In genomic region chr15:40911693-40912092, GRCh38 we compare ENCODE assay signal across 24 cellular contexts. TPM values are rescaled to one million over a fixed set of nuclear protein-coding genes. Genes with fewer than 3 reads are reported as not detected.
DNase-seq lines count a peak whose midpoint lies in the region; ATAC-seq, FAIRE-seq and TF ChIP-seq lines count a peak whose summit lies in the region.
"Had no signal": no experiment of that assay in that cellular context is flagged by ENCODE, and none has a peak within 500 bp of the region (broad histone marks: within the 10 kb centered on the region; RNA-seq: fewer than 3 reads in every experiment).

No MANE protein-coding gene starts in this region.

- H3K4me3 ChIP-seq in keratinocyte (ENCODE audit: control insufficient read depth in 2 of 3, extremely low read depth in 1 of 3, insufficient read depth in 2 of 3, low read depth in 1 of 3, low read length in 3 of 3): no peak overlapping the region
- no peak overlapping the region for H3K4me3 ChIP-seq in naive thymus-derived CD4-positive, alpha-beta T cell (ENCODE audit: low read length)
- H3K4me3 ChIP-seq: MG63, SJSA1 had no signal

- H3K27me3 ChIP-seq in keratinocyte (ENCODE audit: control insufficient read depth, extremely low read depth, insufficient read depth, low read length): no peaks in the 10 kb centered on the region
- H3K27me3 ChIP-seq in naive thymus-derived CD4-positive, alpha-beta T cell (ENCODE audit: control insufficient read depth in 2 of 2, insufficient read depth in 2 of 2, low read length in 2 of 2): no peaks in the 10 kb centered on the region
- H3K27me3 ChIP-seq: BE2C, MG63, SJSA1 had no signal

- H3K27ac ChIP-seq in keratinocyte (ENCODE audit: control insufficient read depth, insufficient read depth, low read length): no peak overlapping the region
- no peak overlapping the region for H3K27ac ChIP-seq in naive thymus-derived CD4-positive, alpha-beta T cell (ENCODE audit: low read depth, low read length)
- H3K27ac ChIP-seq: KMS-11, SJSA1 had no signal

- no peaks in the 10 kb centered on the region for H3K36me3 ChIP-seq in keratinocyte (ENCODE audit: control insufficient read depth in 2 of 2, extremely low read depth in 1 of 2, insufficient read depth in 2 of 2, low read length in 2 of 2)
- no peaks in the 10 kb centered on the region for H3K36me3 ChIP-seq in naive thymus-derived CD4-positive, alpha-beta T cell (ENCODE audit: control insufficient read depth in 2 of 3, insufficient read depth in 3 of 3, low read length in 3 of 3)
- H3K36me3 ChIP-seq: BE2C, MG63 had no signal

- no peak overlapping the region for H3K9ac ChIP-seq in keratinocyte (ENCODE audit: control insufficient read depth, extremely low read depth, insufficient read depth, low read length)
- H3K9ac ChIP-seq: KMS-11 had no signal

- H3K4me3 Mint-ChIP-seq in activated CD4-positive, alpha-beta T cell treated with anti-CD3 and anti-CD28 coated beads, Interleukin-2, amount 10 ng/mL, durations not matched to agents 7 days and 5 days: no peak overlapping the region
- H3K4me3 Mint-ChIP-seq in neural crest cell: peak overlapping the region; percentile 18
- H3K4me3 Mint-ChIP-seq in naive thymus-derived CD4-positive, alpha-beta T cell: no peak overlapping the region
- H3K4me3 Mint-ChIP-seq: HFFc6 had no signal

- no peaks in the 10 kb centered on the region for H3K9me3 Mint-ChIP-seq in activated CD4-positive, alpha-beta T cell treated with anti-CD3 and anti-CD28 coated beads, Interleukin-2, amount 10 ng/mL, durations not matched to agents 7 days and 5 days
- H3K9me3 Mint-ChIP-seq in neural crest cell: no peaks in the 10 kb centered on the region
- peaks cover 0 to 2% (median 0%) of the 10 kb centered on the region in 11 donors for H3K9me3 Mint-ChIP-seq in naive thymus-derived CD4-positive, alpha-beta T cell
- H3K9me3 Mint-ChIP-seq: CD8-positive, alpha-beta memory T cell; HFFc6 had no signal

- intact Hi-C loops in naive thymus-derived CD4-positive, alpha-beta T cell (cut with micrococcal nuclease): no loop called here

- no peaks in the 10 kb centered on the region for H3K9me1 ChIP-seq in keratinocyte (ENCODE audit: control insufficient read depth, extremely low read depth, insufficient read depth, low read length)

- no peaks in the 10 kb centered on the region for H4K20me1 ChIP-seq in keratinocyte (ENCODE audit: control insufficient read depth, extremely low read depth, insufficient read depth, low read length)

- CTCF ChIA-PET in activated CD4-positive, alpha-beta T cell treated with anti-CD3 and anti-CD28 coated beads, Interleukin-2, amount 10 ng/mL, durations not matched to agents 7 days and 5 days (lab: Charles Lee): interaction anchor here (1.0 to 1.5 kb wide), 7 partner anchors 9 to 290 kb away, joined by 3 to 6 read pairs (median 3); partner anchors contain the start of gene VPS18
- CTCF ChIA-PET in naive thymus-derived CD4-positive, alpha-beta T cell (lab: Charles Lee): interaction anchor here (0.5 kb wide), 1 partner anchor 160 kb away, joined by 3 read pairs; no protein-coding TSS in a partner anchor

- dilution Hi-C loops in keratinocyte (cut with MboI; ENCODE audit: extremely low pct_ligation_motif_present, low sequenced_read_pairs): loop anchor here (25.0 kb wide), 1 partner anchor 101 kb away; no protein-coding TSS in a partner anchor

- no peak overlapping the region for H3K4me2 ChIP-seq in keratinocyte (ENCODE audit: control insufficient read depth, extremely low read depth, insufficient read depth, low read depth, low read length)
- H3K4me2 ChIP-seq: KMS-11 had no signal

- peaks cover 9% of the 10 kb centered on the region for H3K4me1 ChIP-seq in keratinocyte (ENCODE audit: control insufficient read depth, extremely low read depth, insufficient read depth, low read length)
- peaks cover 6 to 12% of the 10 kb centered on the region in 2 donors for H3K4me1 ChIP-seq in naive thymus-derived CD4-positive, alpha-beta T cell (ENCODE audit: control insufficient read depth in 2 of 2, insufficient read depth in 2 of 2, low read length in 2 of 2)

- H3K27me3 Mint-ChIP-seq in activated CD4-positive, alpha-beta T cell treated with anti-CD3 and anti-CD28 coated beads, Interleukin-2, amount 10 ng/mL, durations not matched to agents 7 days and 5 days: no peaks in the 10 kb centered on the region
- H3K27me3 Mint-ChIP-seq in neural crest cell (ENCODE audit: low read depth): no peaks in the 10 kb centered on the region
- H3K27me3 Mint-ChIP-seq in naive thymus-derived CD4-positive, alpha-beta T cell: no peaks in the 10 kb centered on the region

- no peak for ATAC-seq in naive thymus-derived CD4-positive, alpha-beta T cell

- H2AFZ ChIP-seq in keratinocyte (ENCODE audit: control insufficient read depth, low read length): no peak overlapping the region

- H3K4me1 Mint-ChIP-seq in activated CD4-positive, alpha-beta T cell treated with anti-CD3 and anti-CD28 coated beads, Interleukin-2, amount 10 ng/mL, durations not matched to agents 7 days and 5 days: peaks cover 27% of the 10 kb centered on the region
- H3K4me1 Mint-ChIP-seq in neural crest cell: peaks cover 40% of the 10 kb centered on the region
- peaks cover 14 to 22% (median 15%) of the 10 kb centered on the region in 7 donors for H3K4me1 Mint-ChIP-seq in naive thymus-derived CD4-positive, alpha-beta T cell

- TF ChIP-seq CTCF in keratinocyte (optimal IDR thresholded peaks at IDR 0.05 in 1 of 3, IDR thresholded peaks at IDR 0.05 in 1 of 3, conservative IDR thresholded peaks at IDR 0.05 in 1 of 3; ENCODE audit: extremely low read depth in 1 of 3, insufficient read depth in 2 of 3, low read length in 3 of 3) (no peak), neural crest cell (conservative IDR thresholded peaks at IDR 0.05) (no peak)

- no peaks in the 10 kb centered on the region for H3K9me3 ChIP-seq in keratinocyte (ENCODE audit: control insufficient read depth, low read depth, low read length)
- no peaks in the 10 kb centered on the region for H3K9me3 ChIP-seq in naive thymus-derived CD4-positive, alpha-beta T cell (ENCODE audit: control insufficient read depth in 2 of 3, low read length in 3 of 3)
- H3K9me3 ChIP-seq: BE2C, MG63, SJSA1 had no signal

- no peak for DNase-seq in activated CD4-positive, alpha-beta T cell treated with anti-CD3 and anti-CD28 coated beads, Interleukin-2, amount 10 ng/mL, durations not matched to agents 7 days and 5 days
- DNase-seq in activated CD4-positive, alpha-beta T cell treated with anti-CD3 and anti-CD28 coated beads, Interleukin-2, amount 50 U/mL, for 48 hours: no peak
- DNase-seq in keratinocyte (ENCODE audit: low read depth, low spot score) (no peak), neural crest cell (ENCODE audit: low read depth, low spot score) (no peak), inferior parietal cortex (ENCODE audit: extremely low spot score) (no peak), C1 segment of cervical spinal cord (lab: John Stamatoyannopoulos, UW) (no peak), EL (no peak)
- no peak for DNase-seq in naive thymus-derived CD4-positive, alpha-beta T cell
- DNase-seq: 8988T; CD8-positive, alpha-beta memory T cell; DND-41; GF-D8; GOT3; HFFc6; MG63; NCI-H1092; NCI-H146; NCI-H2081 had no signal

- H3K79me2 ChIP-seq in keratinocyte (ENCODE audit: control insufficient read depth, insufficient read depth, low read length): no peaks in the 10 kb centered on the region

- POLR2A ChIA-PET in activated CD4-positive, alpha-beta T cell treated with anti-CD3 and anti-CD28 coated beads, Interleukin-2, amount 10 ng/mL, durations not matched to agents 7 days and 5 days (lab: Charles Lee): no interaction called here
- POLR2A ChIA-PET in naive thymus-derived CD4-positive, alpha-beta T cell (lab: Charles Lee): no interaction called here

- peak; percentile 36 for FAIRE-seq in keratinocyte (lab: Jason Lieb, UNC)
- FAIRE-seq: D721Med, GM12891, GM18507 had no signal

- H3K27ac Mint-ChIP-seq in activated CD4-positive, alpha-beta T cell treated with anti-CD3 and anti-CD28 coated beads, Interleukin-2, amount 10 ng/mL, durations not matched to agents 7 days and 5 days: peak overlapping the region; percentile 4
- no peak overlapping the region for H3K27ac Mint-ChIP-seq in neural crest cell (ENCODE audit: unreplicated experiment)
- H3K27ac Mint-ChIP-seq in naive thymus-derived CD4-positive, alpha-beta T cell: peak overlapping the region in 2 of 9 donors; percentile 28 to 74
- H3K27ac Mint-ChIP-seq: HFFc6 had no signal

- no peaks in the 10 kb centered on the region for H3K36me3 Mint-ChIP-seq in activated CD4-positive, alpha-beta T cell treated with anti-CD3 and anti-CD28 coated beads, Interleukin-2, amount 10 ng/mL, durations not matched to agents 7 days and 5 days (ENCODE audit: low read depth)
- H3K36me3 Mint-ChIP-seq in neural crest cell (ENCODE audit: low read depth): no peaks in the 10 kb centered on the region
- H3K36me3 Mint-ChIP-seq in naive thymus-derived CD4-positive, alpha-beta T cell: no peaks in the 10 kb centered on the region
- H3K36me3 Mint-ChIP-seq: CD8-positive, alpha-beta memory T cell had no signal

RNA-seq across cellular contexts. Expression of gene VPS18, which starts 17.4 kb away (rescaled TPM):
- 10 to 100 TPM; 16.2 to 16.6 TPM for total RNA-seq in activated CD4-positive, alpha-beta T cell treated with anti-CD3 and anti-CD28 coated beads, Interleukin-2, amount 10 ng/mL, durations not matched to agents 7 days and 5 days
- 11.6 to 21.1 TPM (median 18.2 TPM) in 3 replicates for polyA plus RNA-seq in keratinocyte
- polyA plus RNA-seq in keratinocyte (2011; ENCODE audit: low read depth): 5.7 TPM
- polyA plus RNA-seq in keratinocyte (2011; cell fraction: cytosol; rRNA removed): 9.4 and 15.1 TPM in 2 replicates
- polyA plus RNA-seq in keratinocyte (2011; cell fraction: nucleus; rRNA removed): 29.3 and 35.6 TPM in 2 replicates
- 14.4 and 20.6 TPM in 2 replicates for polyA plus RNA-seq in keratinocyte (2012; ENCODE audit: low replicate concordance)
- polyA minus RNA-seq in keratinocyte: 41.6 to 68.4 TPM (median 60.3 TPM) in 3 replicates
- polyA minus RNA-seq in keratinocyte (2011; cell fraction: cytosol; rRNA and poly(A)+ RNA removed): 44.7 TPM
- 59.2 and 60.0 TPM in 2 replicates for polyA minus RNA-seq in keratinocyte (2011; cell fraction: nucleus; rRNA and poly(A)+ RNA removed)
- total RNA-seq in neural crest cell: 26.9 and 28.2 TPM in 2 replicates
- total RNA-seq in naive thymus-derived CD4-positive, alpha-beta T cell: 10 to 100 TPM; 19.9 to 22.3 (median 20.5) TPM
- polyA plus RNA-seq in naive thymus-derived CD4-positive, alpha-beta T cell: 10 to 100 TPM; 15.9 to 25.8 TPM

RNA-seq across cellular contexts. Expression of gene DLL4, which starts 17.4 kb away (rescaled TPM):
- total RNA-seq in activated CD4-positive, alpha-beta T cell treated with anti-CD3 and anti-CD28 coated beads, Interleukin-2, amount 10 ng/mL, durations not matched to agents 7 days and 5 days: not detected
- polyA plus RNA-seq in keratinocyte: not detected in 3 replicates
- polyA plus RNA-seq in keratinocyte (2011; ENCODE audit: low read depth): not detected
- polyA plus RNA-seq in keratinocyte (2011; cell fraction: cytosol; rRNA removed): not detected in 2 replicates
- polyA plus RNA-seq in keratinocyte (2011; cell fraction: nucleus; rRNA removed): 0.15 TPM in 1 of 2 replicates, not detected in the other
- polyA plus RNA-seq in keratinocyte (2012; ENCODE audit: low replicate concordance): 0.07 TPM in 1 of 2 replicates, not detected in the other
- polyA minus RNA-seq in keratinocyte: not detected in 3 replicates
- not detected for polyA minus RNA-seq in keratinocyte (2011; cell fraction: cytosol; rRNA and poly(A)+ RNA removed)
- polyA minus RNA-seq in keratinocyte (2011; cell fraction: nucleus; rRNA and poly(A)+ RNA removed): not detected in 2 replicates
- total RNA-seq in neural crest cell: 1.7 and 2.0 TPM in 2 replicates
- not detected for total RNA-seq in naive thymus-derived CD4-positive, alpha-beta T cell
- not detected for polyA plus RNA-seq in naive thymus-derived CD4-positive, alpha-beta T cell
- total RNA-seq: CD8-positive, alpha-beta memory T cell; SJSA1 had no signal
- polyA plus RNA-seq: CD8-positive, alpha-beta memory T cell had no signal

RNA-seq across cellular contexts. Expression of gene RHOV, which starts 37.7 kb away (rescaled TPM):
- total RNA-seq in activated CD4-positive, alpha-beta T cell treated with anti-CD3 and anti-CD28 coated beads, Interleukin-2, amount 10 ng/mL, durations not matched to agents 7 days and 5 days: not detected
- polyA plus RNA-seq in keratinocyte: 1.2 to 12.1 TPM (median 7.1 TPM) in 3 replicates
- polyA plus RNA-seq in keratinocyte (2011; ENCODE audit: low read depth): 15.0 TPM
- 3.3 and 7.6 TPM in 2 replicates for polyA plus RNA-seq in keratinocyte (2011; cell fraction: cytosol; rRNA removed)
- 28.3 and 31.0 TPM in 2 replicates for polyA plus RNA-seq in keratinocyte (2011; cell fraction: nucleus; rRNA removed)
- polyA plus RNA-seq in keratinocyte (2012; ENCODE audit: low replicate concordance): 1.2 and 28.5 TPM in 2 replicates
- polyA minus RNA-seq in keratinocyte: 0.89 to 4.5 TPM (median 3.4 TPM) in 3 replicates
- 5.8 TPM for polyA minus RNA-seq in keratinocyte (2011; cell fraction: cytosol; rRNA and poly(A)+ RNA removed)
- polyA minus RNA-seq in keratinocyte (2011; cell fraction: nucleus; rRNA and poly(A)+ RNA removed): 12.0 and 15.2 TPM in 2 replicates
- total RNA-seq in neural crest cell: 0.80 and 1.0 TPM in 2 replicates
- under 1 TPM in 1 of 5 experiments, not detected in 4; 0.39 TPM for total RNA-seq in naive thymus-derived CD4-positive, alpha-beta T cell
- not detected for polyA plus RNA-seq in naive thymus-derived CD4-positive, alpha-beta T cell
- total RNA-seq: SJSA1 had no signal
- polyA plus RNA-seq: CD8-positive, alpha-beta memory T cell had no signal

RNA-seq across cellular contexts. Expression of gene CHAC1, which starts 41.6 kb away (rescaled TPM):
- total RNA-seq in activated CD4-positive, alpha-beta T cell treated with anti-CD3 and anti-CD28 coated beads, Interleukin-2, amount 10 ng/mL, durations not matched to agents 7 days and 5 days: 1 to 10 TPM; 4.7 to 6.7 TPM
- 6.4 to 7.2 TPM (median 6.9 TPM) in 3 replicates for polyA plus RNA-seq in keratinocyte
- polyA plus RNA-seq in keratinocyte (2011; ENCODE audit: low read depth): 8.1 TPM
- polyA plus RNA-seq in keratinocyte (2011; cell fraction: cytosol; rRNA removed): 6.5 and 7.4 TPM in 2 replicates
- 12.4 and 12.8 TPM in 2 replicates for polyA plus RNA-seq in keratinocyte (2011; cell fraction: nucleus; rRNA removed)
- 5.7 and 41.9 TPM in 2 replicates for polyA plus RNA-seq in keratinocyte (2012; ENCODE audit: low replicate concordance)
- 3.6 to 4.4 TPM (median 4.1 TPM) in 3 replicates for polyA minus RNA-seq in keratinocyte
- polyA minus RNA-seq in keratinocyte (2011; cell fraction: cytosol; rRNA and poly(A)+ RNA removed): 15.9 TPM
- polyA minus RNA-seq in keratinocyte (2011; cell fraction: nucleus; rRNA and poly(A)+ RNA removed): 7.1 and 11.8 TPM in 2 replicates
- total RNA-seq in neural crest cell: 6.7 and 6.8 TPM in 2 replicates
- 1 to 10 TPM in 3 of 5 experiments, under 1 TPM in 2; 0.24 to 5.7 (median 1.1) TPM for total RNA-seq in naive thymus-derived CD4-positive, alpha-beta T cell
- under 1 TPM in 1 of 2 donors, not detected in 1; 0.39 TPM for polyA plus RNA-seq in naive thymus-derived CD4-positive, alpha-beta T cell
- polyA plus RNA-seq: CD8-positive, alpha-beta memory T cell had no signal
